ENCODE assay signal across 10 cellular contexts in genomic region chr22:23223566-23224317, GRCh38. TPM values are rescaled to one million over a fixed set of nuclear protein-coding genes. Genes with fewer than 3 reads are reported as not detected.
A peak's percentile ranks its signal among the peaks of the same experiment; 100 is the strongest.
DNase-seq lines count a peak whose midpoint lies in the region; ATAC-seq and TF ChIP-seq lines count a peak whose summit lies in the region.
"Had no signal": no experiment of that assay in that cellular context is flagged by ENCODE, and none has a peak within 500 bp of the region (broad histone marks: within the 10 kb centered on the region; RNA-seq: fewer than 3 reads in every experiment).

No MANE protein-coding gene starts in this region.

- no peak overlapping the region for H3K18ac ChIP-seq in mesenchymal stem cell (ENCODE audit: low read depth in 1 of 2, low read length in 2 of 2)

- H3K9me3 ChIP-seq in mesenchymal stem cell (ENCODE audit: control insufficient read depth, low read length) (peaks cover 7% of the 10 kb centered on the region), upper lobe of left lung (peaks cover 0 to 3% (median under 1%) of the 10 kb centered on the region in 4 donors)

- 90% methylated on average over 12 of the region's 12 CpGs for WGBS in mesenchymal stem cell
- WGBS in upper lobe of left lung, 2 donors, result 50 to 56% methylated on average over 10 to 12 of the region's 12 CpGs

- H3K9ac ChIP-seq in mesenchymal stem cell (ENCODE audit: low read length), result no peak overlapping the region

- no peak overlapping the region for H3K27ac ChIP-seq in mesenchymal stem cell (ENCODE audit: low read length, poor library complexity, severe bottlenecking)
- peak overlapping the region; percentile 70 to 88 (median 82) for H3K27ac ChIP-seq in upper lobe of left lung
- H3K27ac ChIP-seq: hepatocyte had no signal

- H2BK12ac ChIP-seq in mesenchymal stem cell (ENCODE audit: low read length in 2 of 2), result no peak overlapping the region

- H2BK15ac ChIP-seq in mesenchymal stem cell (ENCODE audit: low read depth, poor library complexity, severe bottlenecking), result no peak overlapping the region

- peak overlapping the region; percentile 90 for H3K27ac Mint-ChIP-seq in activated naive CD4-positive, alpha-beta T cell treated with anti-CD3 and anti-CD28 coated beads for 36 hours

- no peak overlapping the region for H4K8ac ChIP-seq in mesenchymal stem cell (ENCODE audit: low read length)

- CTCF ChIA-PET in activated naive CD4-positive, alpha-beta T cell treated with anti-CD3 and anti-CD28 coated beads for 36 hours (lab: Charles Lee), result interaction anchor here (2.0 kb wide), 1 partner anchor 44 kb away, joined by 6 read pairs; the partner anchor contains the start of gene BCR

- H3K4me3 ChIP-seq in mesenchymal stem cell (ENCODE audit: insufficient read depth in 1 of 2, low read depth in 1 of 2, low read length in 2 of 2) (no peak overlapping the region), upper lobe of left lung (no peak overlapping the region)
- H3K4me3 ChIP-seq: hepatocyte had no signal

- peak overlapping the region; percentile 34 for H2BK5ac ChIP-seq in mesenchymal stem cell (ENCODE audit: low read depth, low read length, poor library complexity, severe bottlenecking)

- no peak overlapping the region for H4K91ac ChIP-seq in mesenchymal stem cell (ENCODE audit: low read length)

- no peak overlapping the region for H2AFZ ChIP-seq in mesenchymal stem cell (ENCODE audit: low read depth, low read length)
- H2AFZ ChIP-seq: hepatocyte had no signal

- no peak for DNase-seq in activated naive CD4-positive, alpha-beta T cell treated with anti-CD3 and anti-CD28 coated beads for 36 hours
- DNase-seq in activated naive CD4-positive, alpha-beta T cell treated with Interleukin-2 at 50 U/mL for 16 hours, result no peak
- peak; percentile 84 to 94 for DNase-seq in dermis microvascular lymphatic vessel endothelial cell (ENCODE audit: low read depth in 2 of 2)
- DNase-seq in mesenchymal stem cell, result no peak
- peak in 1 of 2 donors; percentile 51 for DNase-seq in upper lobe of left lung
- no peak for DNase-seq in cerebellar cortex (ENCODE audit: low spot score)
- DNase-seq in foreskin melanocyte, result no peak
- DNase-seq: stimulated activated CD8-positive, alpha-beta memory T cell treated with anti-CD3 and anti-CD28 coated beads, Interleukin-4, amount 100 ng/mL, for 48 hours had no signal

- H3K36me3 Mint-ChIP-seq in activated naive CD4-positive, alpha-beta T cell treated with anti-CD3 and anti-CD28 coated beads for 36 hours (ENCODE audit: low read depth), result peaks cover 24% of the 10 kb centered on the region

- no peak overlapping the region for H2BK120ac ChIP-seq in mesenchymal stem cell (ENCODE audit: low read depth, low read length)

- ATAC-seq in upper lobe of left lung (ENCODE audit: low FRiP score in 2 of 2), result no peak
- no peak for ATAC-seq in esophagus mucosa

- TF ChIP-seq CTCF in upper lobe of left lung (IDR thresholded peaks at IDR 0.05), result peak in 1 of 6 experiments; percentile 6

- H3K23ac ChIP-seq in mesenchymal stem cell (ENCODE audit: low read length in 2 of 2), result no peak overlapping the region

- peak overlapping the region; percentile 63 for H2AK5ac ChIP-seq in mesenchymal stem cell (ENCODE audit: low read length, severe bottlenecking)

- no peaks in the 10 kb centered on the region for H3K36me3 ChIP-seq in mesenchymal stem cell (ENCODE audit: control insufficient read depth in 1 of 2, insufficient read depth in 2 of 2, low read depth in 1 of 2, low read length in 2 of 2)
- no peaks in the 10 kb centered on the region for H3K36me3 ChIP-seq in upper lobe of left lung

- H3K14ac ChIP-seq in mesenchymal stem cell (ENCODE audit: low read length in 2 of 2), result no peak overlapping the region

- peak overlapping the region; percentile 24 for H3K4me2 ChIP-seq in mesenchymal stem cell (ENCODE audit: low read length, poor library complexity, severe bottlenecking)
- H3K4me2 ChIP-seq: hepatocyte had no signal

- H3K9me3 Mint-ChIP-seq in activated naive CD4-positive, alpha-beta T cell treated with anti-CD3 and anti-CD28 coated beads for 36 hours, result peaks cover 15% of the 10 kb centered on the region

- H3K4me1 ChIP-seq in mesenchymal stem cell (ENCODE audit: control insufficient read depth, insufficient read depth, low read depth, low read length) (peaks cover 50% of the 10 kb centered on the region), upper lobe of left lung (peaks cover 87 to 91% (median 90%) of the 10 kb centered on the region in 4 donors)

- TF ChIP-seq POLR2A in upper lobe of left lung (IDR thresholded peaks at IDR 0.05), result no peak

- no peak overlapping the region for H3K4me3 Mint-ChIP-seq in activated naive CD4-positive, alpha-beta T cell treated with anti-CD3 and anti-CD28 coated beads for 36 hours

- TF ChIP-seq EP300 in upper lobe of left lung (IDR thresholded peaks at IDR 0.05), result peak in 2 of 4 donors; percentile 87 to 90

- H3K79me1 ChIP-seq in mesenchymal stem cell (replicated peaks; ENCODE audit: low read length, poor library complexity, severe bottlenecking), result peaks cover 56% of the 10 kb centered on the region

- intact Hi-C loops in activated naive CD4-positive, alpha-beta T cell treated with anti-CD3 and anti-CD28 coated beads for 36 hours (cut with micrococcal nuclease), result no loop called here

- H3K4me1 Mint-ChIP-seq in activated naive CD4-positive, alpha-beta T cell treated with anti-CD3 and anti-CD28 coated beads for 36 hours (ENCODE audit: low read depth), result peaks cover 92% of the 10 kb centered on the region

- no peaks in the 10 kb centered on the region for H3K27me3 Mint-ChIP-seq in activated naive CD4-positive, alpha-beta T cell treated with anti-CD3 and anti-CD28 coated beads for 36 hours (ENCODE audit: low read depth)

- H3K4ac ChIP-seq in mesenchymal stem cell (ENCODE audit: low read depth in 1 of 2, low read length in 2 of 2), result no peak overlapping the region

- H3K27me3 ChIP-seq in mesenchymal stem cell (ENCODE audit: control insufficient read depth in 1 of 2, insufficient read depth in 1 of 2, low read length in 2 of 2) (no peaks in the 10 kb centered on the region), upper lobe of left lung (no peaks in the 10 kb centered on the region)
- H3K27me3 ChIP-seq: hepatocyte had no signal

RNA-seq across cellular contexts. Expression of gene BCR, which starts 43.4 kb away (rescaled TPM):
- 10 to 100 TPM; 62.3 to 63.3 TPM for total RNA-seq in activated naive CD4-positive, alpha-beta T cell treated with anti-CD3 and anti-CD28 coated beads for 36 hours
- total RNA-seq in dermis microvascular lymphatic vessel endothelial cell (95.9 and 127 TPM in 2 replicates), upper lobe of left lung (100 to 1,000 TPM in 1 of 6 donors, 10 to 100 TPM in 5; 47.1 to 105 (median 68.6) TPM), esophagus mucosa (39.7 TPM)
- 7.3 TPM for polyA plus RNA-seq in mesenchymal stem cell (2013, experiment 1 of 2)
- polyA plus RNA-seq in mesenchymal stem cell (2013, experiment 2 of 2), result 7.1 TPM

Comparison
In these comparisons a context has a peak if more than half of its experiments do, and no peak if none do; other contexts are left out.
1. DNase-seq: peak in dermis microvascular lymphatic vessel endothelial cell (2 of 2); none in activated naive CD4-positive, alpha-beta T cell treated with anti-CD3 and anti-CD28 coated beads for 36 hours (single experiment), activated naive CD4-positive, alpha-beta T cell treated with Interleukin-2 at 50 U/mL for 16 hours (single experiment), mesenchymal stem cell (single experiment), cerebellar cortex (single experiment) and foreskin melanocyte (single experiment).